Comparison of ENCODE assay signal across 1 cellular context in genomic region chrX:153932220-153932915, GRCh38.
TF ChIP-seq lines count a peak whose summit lies in the region.

No MANE protein-coding gene starts in this region.

TF ChIP-seq in GM12891, 5 proteins besides CTCF, POLR2A, EP300 and RAD21:
- no peak for TF ChIP-seq TAF1 (IDR thresholded peaks at IDR 0.05; ENCODE audit: low read depth, low read length)
- no peak for TF ChIP-seq POU2F2 (IDR thresholded peaks at IDR 0.05; ENCODE audit: low read depth, low read length)
- no peak for TF ChIP-seq POLR2AphosphoS5 (IDR thresholded peaks at IDR 0.05; ENCODE audit: low read depth, low read length)
- TF ChIP-seq PAX5 (IDR thresholded peaks at IDR 0.05; ENCODE audit: insufficient read depth, low read length, severe bottlenecking), result no peak
- TF ChIP-seq SPI1 (IDR thresholded peaks at IDR 0.05; ENCODE audit: low read depth, low read length), result no peak
